Comparison of ENCODE assay signal across 13 cellular contexts in the genomic region with DNA sequence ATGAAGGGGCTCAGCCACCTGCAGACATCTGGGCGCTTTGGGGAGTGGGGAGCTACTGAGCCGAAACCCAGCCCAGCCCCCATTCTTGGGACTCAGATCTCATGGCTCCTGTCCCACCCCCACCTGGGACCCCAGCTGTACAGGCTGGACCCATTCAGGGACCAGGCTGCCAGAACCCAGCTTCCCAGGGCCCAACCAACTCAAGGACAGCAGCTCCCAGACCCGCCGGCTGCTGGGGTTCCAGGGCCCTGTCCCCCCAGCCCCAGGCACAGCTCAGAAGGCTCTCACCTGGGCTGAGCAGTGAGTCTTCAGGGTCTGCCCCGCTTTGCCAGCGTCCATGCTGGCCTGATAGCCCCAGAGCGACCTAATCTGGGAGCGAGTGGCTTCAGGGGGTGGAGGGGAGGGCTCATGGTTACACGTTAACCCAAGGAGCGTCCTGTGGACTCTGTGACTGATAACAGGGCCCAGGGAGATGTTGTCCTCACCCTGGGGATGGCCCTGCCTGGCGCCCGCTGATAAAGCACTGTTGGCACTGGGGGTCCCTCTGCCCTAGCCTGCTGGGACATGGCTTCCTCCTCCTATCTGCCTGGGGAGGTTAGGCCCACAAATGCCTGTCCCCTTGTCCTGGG. TPM values are rescaled to one million over a fixed set of nuclear protein-coding genes. Genes with fewer than 3 reads are reported as not detected.
A peak's percentile ranks its signal among the peaks of the same experiment; 100 is the strongest.
DNase-seq lines count a peak whose midpoint lies in the region; ATAC-seq and TF ChIP-seq lines count a peak whose summit lies in the region.
"Had no signal": no experiment of that assay in that cellular context is flagged by ENCODE, and none has a peak within 500 bp of the region (broad histone marks: within the 10 kb centered on the region; RNA-seq: fewer than 3 reads in every experiment).

TMEM86B (minus strand) TSS at position 361 of the 629 bp plus-strand sequence; CDS start at position 339, 22 bp downstream.

- H3K9me3 Mint-ChIP-seq in stimulated activated naive CD8-positive, alpha-beta T cell treated with anti-CD3 and anti-CD28 coated beads, Interleukin-15, amount 100 ng/mL, for 72 hours = no peaks in the 10 kb centered on the region
- H3K9me3 Mint-ChIP-seq in brain = no peaks in the 10 kb centered on the region

- H3K27me3 Mint-ChIP-seq in stimulated activated naive CD8-positive, alpha-beta T cell treated with anti-CD3 and anti-CD28 coated beads, Interleukin-15, amount 100 ng/mL, for 72 hours = no peaks in the 10 kb centered on the region
- H3K27me3 Mint-ChIP-seq in brain = no peaks in the 10 kb centered on the region

- peaks cover 14% of the 10 kb centered on the region for H3K36me3 Mint-ChIP-seq in brain

- H3K4me1 ChIP-seq in mucosa of stomach (ENCODE audit: control insufficient read depth, insufficient read depth, low read length) = peaks cover 19% of the 10 kb centered on the region

- peak within 1 kb of the TSS; percentile 15 for H3K9ac ChIP-seq in mucosa of stomach (ENCODE audit: low read length)

- no peak for DNase-seq in stimulated activated naive CD8-positive, alpha-beta T cell treated with anti-CD3 and anti-CD28 coated beads, Interleukin-15, amount 100 ng/mL, for 72 hours
- DNase-seq in stimulated activated naive CD8-positive, alpha-beta T cell treated with anti-CD3 and anti-CD28 coated beads, Interleukin-15, Interleukin-2, amounts not matched to agents 100 U/mL and 50 U/mL, for 24 hours = no peak
- DNase-seq in DMS114 treated with DMSO at 0.1 percent for 48 hours (lab: John Stamatoyannopoulos, UW; ENCODE audit: unreplicated experiment) (no peak), NCI-H2227 treated with DMSO at 0.1 percent for 48 hours (lab: John Stamatoyannopoulos, UW) (no peak), ecto neural progenitor cell (ENCODE audit: low spot score) (no peak)
- DNase-seq in stimulated activated CD4-positive, alpha-beta T cell treated with anti-CD3 and anti-CD28 coated beads, Interleukin-4, amount 100 ng/mL, for 1 hour = no peak
- DNase-seq: activated CD4-positive, alpha-beta T cell treated with anti-CD3 and anti-CD28 coated beads for 1 hour; DMS53; kidney glomerular epithelial cell; NCI-H187; occipital lobe had no signal

- no peak within 1 kb of the TSS for H3K4me3 ChIP-seq in mucosa of stomach (ENCODE audit: low read length)

- peaks cover 10% of the 10 kb centered on the region for H3K4me1 Mint-ChIP-seq in stimulated activated naive CD8-positive, alpha-beta T cell treated with anti-CD3 and anti-CD28 coated beads, Interleukin-15, amount 100 ng/mL, for 72 hours
- no peaks in the 10 kb centered on the region for H3K4me1 Mint-ChIP-seq in brain

- peak within 1 kb of the TSS in 1 of 2 donors; percentile 24 for H3K4me3 Mint-ChIP-seq in stimulated activated naive CD8-positive, alpha-beta T cell treated with anti-CD3 and anti-CD28 coated beads, Interleukin-15, amount 100 ng/mL, for 72 hours
- no peak within 1 kb of the TSS for H3K4me3 Mint-ChIP-seq in brain

- H3K36me3 ChIP-seq in mucosa of stomach (ENCODE audit: control insufficient read depth, insufficient read depth, low read length) = peaks cover 18% of the 10 kb centered on the region

- no peaks in the 10 kb centered on the region for H3K27me3 ChIP-seq in mucosa of stomach (ENCODE audit: control insufficient read depth, insufficient read depth, low read length)

- no peak for ATAC-seq in stimulated activated naive CD8-positive, alpha-beta T cell treated with anti-CD3 and anti-CD28 coated beads, Interleukin-15, amount 100 ng/mL, for 72 hours
- ATAC-seq in stimulated activated naive CD8-positive, alpha-beta T cell treated with anti-CD3 and anti-CD28 coated beads, Interleukin-15, Interleukin-2, amounts not matched to agents 100 U/mL and 50 U/mL, for 24 hours = no peak

- no peaks in the 10 kb centered on the region for H3K9me3 ChIP-seq in mucosa of stomach (ENCODE audit: control insufficient read depth, low read length)

- no peak for TF ChIP-seq CTCF in brain (conservative IDR thresholded peaks at IDR 0.05)

- H3K27ac Mint-ChIP-seq in stimulated activated naive CD8-positive, alpha-beta T cell treated with anti-CD3 and anti-CD28 coated beads, Interleukin-15, amount 100 ng/mL, for 72 hours = peak within 1 kb of the TSS; percentile 33 to 74
- H3K27ac Mint-ChIP-seq in brain = peak within 1 kb of the TSS in 3 of 5 experiments; percentile 13 to 80 (median 65)

RNA-seq across cellular contexts. Expression of gene TMEM86B, which starts in this region (rescaled TPM):
- polyA plus RNA-seq in brain (ENCODE audit: insufficient read depth, low read depth, low replicate concordance) = 7.0 TPM
